ENCODE assay signal across 8 cellular contexts in genomic region chr17:41835214-41835799, GRCh38. TPM values are rescaled to one million over a fixed set of nuclear protein-coding genes. Genes with fewer than 3 reads are reported as not detected.
DNase-seq lines count a peak whose midpoint lies in the region; TF ChIP-seq lines count a peak whose summit lies in the region.

No MANE protein-coding gene starts in this region.

- H3K4me1 Mint-ChIP-seq in activated naive CD4-positive, alpha-beta T cell treated with anti-CD3 and anti-CD28 coated beads, Interleukin-2, amount 10 ng/mL, durations not matched to agents 7 days and 5 days = peaks cover 16% of the 10 kb centered on the region

- peak overlapping the region; percentile 61 to 99 (median 94) for H3K4me3 ChIP-seq in dorsolateral prefrontal cortex
- peak overlapping the region; percentile 78 to 94 for H3K4me3 ChIP-seq in muscle layer of colon (ENCODE audit: low read depth in 1 of 2, low read length in 2 of 2)

- H3K9me3 ChIP-seq in muscle layer of colon (ENCODE audit: low read length) = no peaks in the 10 kb centered on the region

- no peaks in the 10 kb centered on the region for H3K27me3 ChIP-seq in dorsolateral prefrontal cortex
- H3K27me3 ChIP-seq in muscle layer of colon (ENCODE audit: control insufficient read depth in 1 of 2, insufficient read depth in 2 of 2, low read length in 2 of 2) = no peaks in the 10 kb centered on the region

- no peak for TF ChIP-seq CTCF in dorsolateral prefrontal cortex (IDR thresholded peaks at IDR 0.05 in 54 of 56, conservative IDR thresholded peaks at IDR 0.05 in 2 of 56; ENCODE audit: low read depth in 1 of 56, partially characterized antibody in 56 of 56)

- CTCF ChIA-PET in activated naive CD4-positive, alpha-beta T cell treated with anti-CD3 and anti-CD28 coated beads, Interleukin-2, amount 10 ng/mL, durations not matched to agents 7 days and 5 days (lab: Charles Lee) = interaction anchor here (1.3 kb wide), 1 partner anchor 24 kb away, joined by 4 read pairs; the partner anchor contains the start of gene P3H4

- no peaks in the 10 kb centered on the region for H3K9me3 Mint-ChIP-seq in activated naive CD4-positive, alpha-beta T cell treated with anti-CD3 and anti-CD28 coated beads, Interleukin-2, amount 10 ng/mL, durations not matched to agents 7 days and 5 days

- peaks cover 11% of the 10 kb centered on the region for H3K4me1 ChIP-seq in muscle layer of colon (ENCODE audit: insufficient read depth, low read length)

- H3K27ac ChIP-seq in dorsolateral prefrontal cortex = peak overlapping the region in 57 of 59 donors; percentile 29 to 97 (median 86)
- peak overlapping the region; percentile 73 for H3K27ac ChIP-seq in muscle layer of colon (ENCODE audit: low read depth, low read length)

- peak overlapping the region; percentile 78 for H3K4me3 Mint-ChIP-seq in activated naive CD4-positive, alpha-beta T cell treated with anti-CD3 and anti-CD28 coated beads, Interleukin-2, amount 10 ng/mL, durations not matched to agents 7 days and 5 days

- no peak for DNase-seq in activated naive CD4-positive, alpha-beta T cell treated with anti-CD3 and anti-CD28 coated beads, Interleukin-2, amount 10 ng/mL, durations not matched to agents 7 days and 5 days
- DNase-seq in activated naive CD4-positive, alpha-beta T cell treated with anti-CD3 and anti-CD28 coated beads, Interleukin-2, amount 50 U/mL, for 16 hours = no peak
- peak; percentile 9 for DNase-seq in NCI-H82 treated with DMSO at 0.1 percent for 48 hours (lab: John Stamatoyannopoulos, UW; ENCODE audit: unreplicated experiment)
- DNase-seq in dorsolateral prefrontal cortex = no peak
- no peak for DNase-seq in 8988T
- no peak for DNase-seq in hippocampal formation (lab: John Stamatoyannopoulos, UW)
- DNase-seq in NCI-H2196 treated with DMSO at 0.1 percent for 48 hours (lab: John Stamatoyannopoulos, UW; ENCODE audit: unreplicated experiment) = no peak

- peaks cover 34% of the 10 kb centered on the region for H3K27me3 Mint-ChIP-seq in activated naive CD4-positive, alpha-beta T cell treated with anti-CD3 and anti-CD28 coated beads, Interleukin-2, amount 10 ng/mL, durations not matched to agents 7 days and 5 days

- no peak overlapping the region for H3K27ac Mint-ChIP-seq in activated naive CD4-positive, alpha-beta T cell treated with anti-CD3 and anti-CD28 coated beads, Interleukin-2, amount 10 ng/mL, durations not matched to agents 7 days and 5 days

- H3K9ac ChIP-seq in muscle layer of colon (ENCODE audit: low read length) = peak overlapping the region; percentile 54

- intact Hi-C loops in dorsolateral prefrontal cortex (cut with DNase I) = no loop called here

- H3K36me3 ChIP-seq in muscle layer of colon (ENCODE audit: insufficient read depth, low read length) = peaks cover 21% of the 10 kb centered on the region

- peaks cover 7% of the 10 kb centered on the region for H3K36me3 Mint-ChIP-seq in activated naive CD4-positive, alpha-beta T cell treated with anti-CD3 and anti-CD28 coated beads, Interleukin-2, amount 10 ng/mL, durations not matched to agents 7 days and 5 days

RNA-seq across cellular contexts. Expression of gene NT5C3B, which starts 0.7 kb away (rescaled TPM):
- total RNA-seq in dorsolateral prefrontal cortex = 100 to 1,000 TPM in 3 of 120 experiments, 10 to 100 TPM in 117; 40.7 to 102 (median 75.6) TPM

RNA-seq across cellular contexts. Expression of gene KLHL10, which starts 2.3 kb away (rescaled TPM):
- 1 to 10 TPM in 6 of 120 experiments, under 1 TPM in 60, not detected in 54; 0.21 to 2.4 (median 0.45) TPM for total RNA-seq in dorsolateral prefrontal cortex

RNA-seq across cellular contexts. Expression of gene FKBP10, which starts 22.5 kb away (rescaled TPM):
- total RNA-seq in dorsolateral prefrontal cortex = 10 to 100 TPM in 119 of 120 experiments, 1 to 10 TPM in 1; 8.8 to 66.9 (median 20.5) TPM

RNA-seq across cellular contexts. Expression of gene P3H4, which starts 23.6 kb away (rescaled TPM):
- total RNA-seq in dorsolateral prefrontal cortex = 10 to 100 TPM in 80 of 120 experiments, 1 to 10 TPM in 40; 5.0 to 25.5 (median 10.9) TPM

RNA-seq across cellular contexts. Expression of gene KLHL11, which starts 29.9 kb away (rescaled TPM):
- total RNA-seq in dorsolateral prefrontal cortex = 10 to 100 TPM; 16.7 to 56.5 (median 42.7) TPM
